Comparison of ENCODE assay signal across 8 cellular contexts in the genomic region with DNA sequence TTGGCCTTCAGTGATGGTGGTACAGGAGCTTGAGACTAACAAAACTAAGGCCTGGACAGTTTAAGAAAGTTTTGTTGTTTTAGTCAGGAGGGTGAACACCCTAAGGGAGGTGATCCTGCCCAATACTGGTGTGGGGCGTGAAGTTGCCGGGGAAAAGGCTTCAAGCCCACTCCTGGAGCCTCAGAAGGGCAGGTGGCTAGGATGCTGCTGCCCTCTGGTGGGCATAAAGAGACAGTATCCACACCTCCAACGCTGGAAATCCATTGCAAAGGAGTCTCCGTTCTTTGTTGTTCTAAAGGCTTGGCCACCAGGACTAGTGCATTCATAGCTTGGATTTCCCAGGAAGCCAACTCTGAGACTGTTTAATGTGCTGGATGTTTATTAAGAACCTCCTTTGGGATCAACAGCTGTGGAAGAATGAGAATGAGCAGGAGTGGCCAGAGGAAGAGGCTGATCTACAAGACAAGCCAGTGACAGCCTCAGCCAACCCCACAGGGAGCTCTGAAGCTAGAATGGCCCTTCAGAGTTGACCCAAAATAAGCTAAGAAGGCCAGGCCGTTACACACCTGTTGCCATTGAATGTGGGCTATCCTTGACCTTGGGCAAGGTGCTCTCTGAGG. TPM values are rescaled to one million over a fixed set of nuclear protein-coding genes. Genes with fewer than 3 reads are reported as not detected.
DNase-seq lines count a peak whose midpoint lies in the region; ATAC-seq, FAIRE-seq and TF ChIP-seq lines count a peak whose summit lies in the region.

No MANE protein-coding gene starts in this region.

- no peak overlapping the region for H3K14ac ChIP-seq in H1 (ENCODE audit: insufficient read length)

- ATAC-seq in mucosa of descending colon, result peak; percentile 87
- no peak for ATAC-seq in GM18867 (IDR thresholded peaks at IDR 0.05; ENCODE audit: unreplicated experiment)

- no peak overlapping the region for H4K8ac ChIP-seq in H1 (ENCODE audit: extremely low read depth, insufficient read depth, low read length)

- TF ChIP-seq RAD21 in H1 (IDR thresholded peaks at IDR 0.05 in 1 of 2, conservative IDR thresholded peaks at IDR 0.05 in 1 of 2; ENCODE audit: low read depth in 2 of 2, low read length in 2 of 2), result peak; percentile 91 to 94

- H2BK15ac ChIP-seq in H1 (ENCODE audit: low read length), result no peak overlapping the region

- H3K23me2 ChIP-seq in H1 (ENCODE audit: low read depth, low read length), result no peaks in the 10 kb centered on the region

- H3K4me2 ChIP-seq in H1 (ENCODE audit: insufficient read depth in 1 of 2, low read depth in 2 of 2, low read length in 2 of 2), result no peak overlapping the region

- H3K27ac ChIP-seq in HEK293 (ENCODE audit: extremely low read depth, low read depth, low read length) (0 out of 2 replicates have a peak overlapping the region, but pooled peaks have one; percentile 11), H1 (ENCODE audit: low read depth, low read length) (no peak overlapping the region), transverse colon (no peak overlapping the region)

- intact Hi-C loops in mucosa of descending colon (cut with DNase I, micrococcal nuclease) (no loop called here), transverse colon (cut with DNase I; ENCODE audit: low total_unique reads) (loop anchor here (5.0 kb wide), 1 partner anchor 160 kb away; no protein-coding TSS in a partner anchor)

- no peak overlapping the region for H2AFZ ChIP-seq in H1 (ENCODE audit: low read length)

- no peaks in the 10 kb centered on the region for H3K79me1 ChIP-seq in H1 (ENCODE audit: low read depth, low read length)

- H4K5ac ChIP-seq in H1 (ENCODE audit: insufficient read length, low read depth, low read length), result no peak overlapping the region

- TF ChIP-seq POLR2A in H1 (IDR thresholded peaks at IDR 0.05; ENCODE audit: control extremely low read depth in 1 of 2, low read depth in 2 of 2, low read length in 2 of 2) (no peak), transverse colon (IDR thresholded peaks at IDR 0.05) (no peak)

- no peaks in the 10 kb centered on the region for H3K9me3 ChIP-seq in HEK293 (ENCODE audit: control insufficient read depth, insufficient read depth, low read depth, low read length)
- H3K9me3 ChIP-seq in H1 (ENCODE audit: insufficient read depth in 2 of 2, low read depth in 1 of 2, low read length in 1 of 2), result no peaks in the 10 kb centered on the region
- no peaks in the 10 kb centered on the region for H3K9me3 ChIP-seq in mucosa of descending colon
- H3K9me3 ChIP-seq in transverse colon, result no peaks in the 10 kb centered on the region

- no peak overlapping the region for H3K9ac ChIP-seq in H1 (replicated peaks in 1 of 4; ENCODE audit: extremely low read depth in 1 of 4, low read depth in 3 of 4, low read length in 3 of 4)

- no peak overlapping the region for H2BK20ac ChIP-seq in H1 (ENCODE audit: low read length)

- TF ChIP-seq CTCF in HEK293 (tag by site-specific recombination; IDR thresholded peaks at IDR 0.05), result peak; percentile 77
- TF ChIP-seq CTCF in H1 (IDR thresholded peaks at IDR 0.05; ENCODE audit: control extremely low read depth in 1 of 3, insufficient read depth in 1 of 3, low read depth in 1 of 3, low read length in 3 of 3), result peak; percentile 81 to 97 (median 87)
- TF ChIP-seq CTCF in mucosa of descending colon (IDR thresholded peaks at IDR 0.05), result peak; percentile 61
- peak; percentile 63 to 90 (median 85) for TF ChIP-seq CTCF in transverse colon (IDR thresholded peaks at IDR 0.05)

- H3K56ac ChIP-seq in H1 (replicated peaks; ENCODE audit: insufficient read length, low read depth, low read length), result no peak overlapping the region

- in situ Hi-C loops in transverse colon (cut with MboI; ENCODE audit: low pct_ligation_motif_present in 1 of 4, low pct_unique_long_range_greater_than_20kb in 1 of 4, low sequenced_read_pairs in 3 of 4), result loop anchor here in 1 of 4 donors (10.0 kb wide), 1 partner anchor 162 kb away; no protein-coding TSS in a partner anchor

- no peak overlapping the region for H2BK12ac ChIP-seq in H1 (ENCODE audit: low read depth, low read length)

- peak overlapping the region; percentile 27; the same call in 1 of the 2 replicates for H2BK5ac ChIP-seq in H1 (ENCODE audit: low read depth, low read length)

- H3K4ac ChIP-seq in H1 (replicated peaks; ENCODE audit: insufficient read length, low read depth, low read length), result no peak overlapping the region

- no peak overlapping the region for H3K23ac ChIP-seq in H1 (ENCODE audit: insufficient read length)

- H3K4me3 ChIP-seq in HEK293 (ENCODE audit: low read depth, low read length) (no peak overlapping the region), H1 (ENCODE audit: extremely low read depth in 1 of 4, insufficient read depth in 2 of 4, low read depth in 3 of 4, low read length in 4 of 4) (no peak overlapping the region), mucosa of descending colon (no peak overlapping the region), transverse colon (no peak overlapping the region)

- no peak for TF ChIP-seq EP300 in H1 (IDR thresholded peaks at IDR 0.05; ENCODE audit: borderline replicate concordance in 1 of 2, low read depth in 2 of 2, low read length in 2 of 2)
- no peak for TF ChIP-seq EP300 in transverse colon (IDR thresholded peaks at IDR 0.05; ENCODE audit: low read depth)

- WGBS in H1 (ENCODE audit: extremely low coverage in 1 of 2, insufficient coverage in 1 of 2, insufficient read length in 1 of 2, insufficient replicate concordance in 2 of 2, low coverage in 1 of 2, low lambda C conversion rate in 2 of 2, missing lambda C conversion rate in 1 of 2), 2 experiments, result 46% methylated on average over 5 of the region's 5 CpGs; no CpG with 5 or more reads in 1 of the 2 experiments
- 0 to 14% methylated on average over 2 to 5 of the region's 5 CpGs for WGBS in transverse colon (ENCODE audit: low coverage in 1 of 2), 2 donors

- no peak overlapping the region for H4K91ac ChIP-seq in H1 (replicated peaks; ENCODE audit: insufficient read length, low read length)

- CTCF ChIA-PET in HEK293 (lab: Yijun Ruan, JAX), result interaction anchor here (0.6 to 7.2 kb wide), 49 partner anchors 10 to 1066 kb away, joined by 3 to 88 read pairs (median 4); partner anchors contain the start of genes CLSPN, KIAA0319L, NCDN and TFAP2E
- CTCF ChIA-PET in H1 (lab: Charles Lee; ENCODE audit: partially characterized antibody), result interaction anchor here (0.6 to 10.2 kb wide), 63 partner anchors 9 to 1112 kb away, joined by 3 to 122 read pairs (median 4); partner anchors contain the start of genes AGO1, C1orf216, CLSPN and TFAP2E

- H3K4me1 ChIP-seq in HEK293 (ENCODE audit: control insufficient read depth, insufficient read depth, low read length) (no peaks in the 10 kb centered on the region), H1 (replicated peaks in 1 of 4; ENCODE audit: control insufficient read depth in 3 of 4, insufficient read depth in 4 of 4, low read length in 3 of 4) (peaks cover 0 to 6% (median 3%) of the 10 kb centered on the region in 4 experiments; a peak in 4 of 7 replicates), mucosa of descending colon (ENCODE audit: low read depth) (no peaks in the 10 kb centered on the region), transverse colon (peaks cover 0 to 4% (median 0%) of the 10 kb centered on the region in 4 donors)

- POLR2A ChIA-PET in HEK293 (lab: Yijun Ruan, JAX), result interaction anchor here (1.7 kb wide), 1 partner anchor 43 kb away, joined by 8 read pairs; the partner anchor contains the start of gene CLSPN
- POLR2A ChIA-PET in H1 (lab: Charles Lee; ENCODE audit: partially characterized antibody), result interaction anchor here (0.6 to 1.9 kb wide), 8 partner anchors 17 to 165 kb away, joined by 3 to 7 read pairs (median 4); partner anchors contain the start of genes CLSPN and TFAP2E

- no peak overlapping the region for H2AK5ac ChIP-seq in H1 (ENCODE audit: low read depth, low read length)

- H4K20me1 ChIP-seq in H1 (replicated peaks in 1 of 2; ENCODE audit: control insufficient read depth in 1 of 2, insufficient read depth in 2 of 2, low read length in 2 of 2), result peaks cover 0 to 2% of the 10 kb centered on the region in 2 experiments

- H3K36me3 ChIP-seq in HEK293 (ENCODE audit: control insufficient read depth in 2 of 2, insufficient read depth in 1 of 2, low read length in 2 of 2), result peaks cover 4 to 77% of the 10 kb centered on the region in 2 experiments; a peak in 2 of 3 replicates
- 0 out of 8 replicates have a peak, but pooled peaks cover 0 to under 1% (median under 1%) of the 10 kb centered on the region in 4 experiments for H3K36me3 ChIP-seq in H1 (ENCODE audit: control insufficient read depth in 2 of 4, insufficient read depth in 4 of 4, low read length in 3 of 4)
- H3K36me3 ChIP-seq in mucosa of descending colon (ENCODE audit: low read depth), result no peaks in the 10 kb centered on the region
- H3K36me3 ChIP-seq in transverse colon, result no peaks in the 10 kb centered on the region

- FAIRE-seq in H1 (lab: Jason Lieb, UNC), result peak; percentile 79

- H3K27me3 ChIP-seq in H1 (replicated peaks in 1 of 4; ENCODE audit: control insufficient read depth in 3 of 4, extremely low read depth in 1 of 4, insufficient read depth in 3 of 4, low read length in 3 of 4) (no peaks in the 10 kb centered on the region), transverse colon (no peaks in the 10 kb centered on the region)

- no peak overlapping the region for H2BK120ac ChIP-seq in H1 (replicated peaks; ENCODE audit: low read depth, low read length)

- DNase-seq in CD1c-positive myeloid dendritic cell (ENCODE audit: extremely low spot score), result peak; percentile 72
- peak; percentile 47 for DNase-seq in NCI-H69 (lab: John Stamatoyannopoulos, UW)
- DNase-seq in activated CD4-positive, alpha-beta T cell treated with anti-CD3 and anti-CD28 coated beads, Interleukin-2, amount 50 U/mL, for 4 hours, result peak; percentile 37 to 45
- DNase-seq in H1 (ENCODE audit: low read depth in 1 of 2, low spot score in 2 of 2), result peak in 1 of 2 experiments; percentile 69
- peak in 2 of 3 donors; percentile 38 to 68 for DNase-seq in mucosa of descending colon
- peak; percentile 41 for DNase-seq in transverse colon

- no peak overlapping the region for H3K18ac ChIP-seq in H1 (ENCODE audit: extremely low read depth, low read length)

- H3K79me2 ChIP-seq in H1 (ENCODE audit: control insufficient read depth in 1 of 2, insufficient read depth in 2 of 2, low read length in 2 of 2), result no peaks in the 10 kb centered on the region

RNA-seq across cellular contexts. Expression of gene C1orf216, which starts 8.2 kb away (rescaled TPM):
- total RNA-seq in H1 (2021; fragmentation: NEBNext Ultra II Directional; extraction: Animal tissue kit (Norgen Biotek cat#: 25700)), result 10.8 and 12.8 TPM in 2 replicates
- 7.3 and 7.5 TPM in 2 replicates for polyA plus RNA-seq in H1 (2011; rRNA removed)
- 11.7 TPM for polyA plus RNA-seq in H1 (2011; cell fraction: cytosol; rRNA removed)
- 10.3 TPM for polyA plus RNA-seq in H1 (2011; cell fraction: nucleus; rRNA removed)
- 12.2 to 13.3 TPM (median 12.6 TPM) in 4 replicates for polyA plus RNA-seq in H1 (2012, experiment 1 of 2)
- polyA plus RNA-seq in H1 (2012, experiment 2 of 2), result 5.7 TPM
- polyA plus RNA-seq in H1 (2013, experiment 1 of 2), result 3.8 TPM
- 3.6 TPM for polyA plus RNA-seq in H1 (2013, experiment 2 of 2)
- polyA minus RNA-seq in H1 (2011; rRNA and poly(A)+ RNA removed), result 13.0 and 13.7 TPM in 2 replicates
- 7.0 TPM for polyA minus RNA-seq in H1 (2011; cell fraction: cytosol; rRNA and poly(A)+ RNA removed)
- 6.8 TPM for polyA minus RNA-seq in H1 (2011; cell fraction: nucleus; rRNA and poly(A)+ RNA removed)
- total RNA-seq in mucosa of descending colon, result 10 to 100 TPM in 1 of 3 donors, 1 to 10 TPM in 1, under 1 TPM in 1; 0.87 to 23.1 (median 3.9) TPM
- 1 to 10 TPM; 2.8 to 6.7 (median 4.7) TPM for total RNA-seq in transverse colon

RNA-seq across cellular contexts. Expression of gene CLSPN, which starts 42.9 kb away (rescaled TPM):
- total RNA-seq in H1 (2021; fragmentation: NEBNext Ultra II Directional; extraction: Animal tissue kit (Norgen Biotek cat#: 25700)), result 45.8 and 46.7 TPM in 2 replicates
- polyA plus RNA-seq in H1 (2011; rRNA removed), result 5.9 and 7.1 TPM in 2 replicates
- polyA plus RNA-seq in H1 (2011; cell fraction: cytosol; rRNA removed), result 12.6 TPM
- polyA plus RNA-seq in H1 (2011; cell fraction: nucleus; rRNA removed), result 12.4 TPM
- polyA plus RNA-seq in H1 (2012, experiment 1 of 2), result 22.3 to 35.4 TPM (median 23.4 TPM) in 4 replicates
- 2.2 TPM for polyA plus RNA-seq in H1 (2012, experiment 2 of 2)
- polyA plus RNA-seq in H1 (2013, experiment 1 of 2), result 31.5 TPM
- polyA plus RNA-seq in H1 (2013, experiment 2 of 2), result 29.1 TPM
- 32.8 and 37.9 TPM in 2 replicates for polyA minus RNA-seq in H1 (2011; rRNA and poly(A)+ RNA removed)
- polyA minus RNA-seq in H1 (2011; cell fraction: cytosol; rRNA and poly(A)+ RNA removed), result 17.0 TPM
- 22.0 TPM for polyA minus RNA-seq in H1 (2011; cell fraction: nucleus; rRNA and poly(A)+ RNA removed)
- total RNA-seq in mucosa of descending colon, result 1 to 10 TPM; 1.4 to 8.6 (median 2.3) TPM
- under 1 TPM in 2 of 4 donors, not detected in 2; 0.79 to 0.82 TPM for total RNA-seq in transverse colon
